In the genomic region with DNA sequence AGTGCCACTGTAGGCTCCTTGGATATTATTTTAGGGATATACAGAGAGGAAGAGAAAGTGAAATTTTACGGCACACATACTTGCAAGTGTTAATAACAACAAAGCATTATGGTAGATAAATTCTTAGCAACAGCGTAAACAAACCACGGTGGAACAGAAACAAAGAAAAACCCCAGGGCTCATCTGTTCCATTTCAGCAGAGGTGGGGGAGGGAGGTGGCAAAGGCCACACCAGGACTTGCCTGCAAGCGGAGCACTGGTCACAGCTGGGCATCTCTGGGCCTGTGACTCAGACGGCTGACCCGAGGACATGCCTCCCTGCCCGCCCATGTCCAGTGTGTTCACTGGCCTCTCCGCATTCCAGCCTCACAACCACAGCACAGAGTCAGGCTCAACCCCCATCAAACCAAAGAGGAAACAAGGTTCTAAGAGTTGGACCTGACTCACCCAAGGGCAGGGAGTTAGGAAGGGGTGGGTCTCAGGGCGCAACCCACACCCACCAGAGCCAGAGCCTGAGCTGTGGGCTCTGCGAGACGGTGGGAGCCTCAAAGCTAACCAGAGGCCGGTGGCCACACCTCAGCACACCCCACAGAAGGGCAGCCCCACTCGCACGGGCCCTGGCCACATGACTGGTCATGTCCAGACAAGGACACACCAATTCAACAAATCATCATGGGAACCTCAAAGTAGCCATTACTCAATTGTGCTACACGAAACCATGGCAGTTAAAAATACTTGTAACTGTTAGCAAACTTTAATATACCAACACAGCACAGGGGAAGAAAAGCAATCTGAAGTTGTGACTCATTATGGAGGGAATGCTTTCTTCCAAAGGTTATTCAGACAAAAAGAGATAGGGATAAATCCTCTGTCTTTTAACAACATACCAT, we compare ENCODE assay signal across 9 cellular contexts. TPM values are rescaled to one million over a fixed set of nuclear protein-coding genes. Genes with fewer than 3 reads are reported as not detected.
DNase-seq lines count a peak whose midpoint lies in the region; ATAC-seq, FAIRE-seq and TF ChIP-seq lines count a peak whose summit lies in the region.
"Had no signal": no experiment of that assay in that cellular context is flagged by ENCODE, and none has a peak within 500 bp of the region (broad histone marks: within the 10 kb centered on the region; RNA-seq: fewer than 3 reads in every experiment).

No MANE protein-coding gene starts in this region.

- in situ Hi-C loops in SK-MEL-5 (cut with HindIII; ENCODE audit: low pct_unique_long_range_greater_than_20kb, low sequenced_read_pairs): no loop called here

- intact Hi-C loops in head of caudate nucleus (cut with DNase I): no loop called here

- TF ChIP-seq CTCF in C4-2B (conservative IDR thresholded peaks at IDR 0.05): no peak

- ATAC-seq in GM19328 (IDR thresholded peaks at IDR 0.05; ENCODE audit: unreplicated experiment) (peak; percentile 81), HG03432 (IDR thresholded peaks at IDR 0.05; ENCODE audit: unreplicated experiment) (peak; percentile 82)

- peak overlapping the region; percentile 39 for H3K27ac ChIP-seq in C4-2B

- peak; percentile 83 for DNase-seq in SK-MEL-5 (ENCODE audit: low read depth, low spot score)
- peak; percentile 67 for DNase-seq in activated naive CD4-positive, alpha-beta T cell treated with anti-CD3 and anti-CD28 coated beads, Interleukin-2, amount 50 U/mL, for 16 hours
- DNase-seq in head of caudate nucleus: peak in 41 of 42 donors; percentile 16 to 82 (median 50)
- DNase-seq in pons (ENCODE audit: low spot score): peak; percentile 56
- DNase-seq in urothelium cell line (ENCODE audit: low spot score): peak; percentile 76

- FAIRE-seq in urothelium cell line (lab: Jason Lieb, UNC): no peak
- FAIRE-seq: endometrium had no signal

RNA-seq across cellular contexts. Expression of a gene that starts 10.7 kb away (rescaled TPM):
- total RNA-seq in SK-MEL-5 (2014; rRNA removed; shearing (Covaris generic)): 95.2 and 97.7 TPM in 2 replicates
- polyA plus RNA-seq in SK-MEL-5 (2015; cell fraction: cytosol; rRNA removed): 61.0 and 86.9 TPM in 2 replicates
- polyA plus RNA-seq in SK-MEL-5 (2015; cell fraction: nucleus; rRNA removed): 34.2 and 40.6 TPM in 2 replicates

RNA-seq across cellular contexts. Expression of a gene that starts 37.8 kb away (rescaled TPM):
- total RNA-seq in SK-MEL-5 (2014; rRNA removed; shearing (Covaris generic)): 5.9 and 8.5 TPM in 2 replicates
- 8.3 and 15.2 TPM in 2 replicates for polyA plus RNA-seq in SK-MEL-5 (2015; cell fraction: cytosol; rRNA removed)
- polyA plus RNA-seq in SK-MEL-5 (2015; cell fraction: nucleus; rRNA removed): 29.3 and 43.8 TPM in 2 replicates

Comparison
In these comparisons a context has a peak if more than half of its experiments do, and no peak if none do; other contexts are left out.
1. Peak in every context shown above with its lines: DNase-seq, ATAC-seq and H3K27ac ChIP-seq.